Comparison of ENCODE assay signal across 8 cellular contexts in genomic region chr9:35657327-35658143, GRCh38. TPM values are rescaled to one million over a fixed set of nuclear protein-coding genes. Genes with fewer than 3 reads are reported as not detected.
DNase-seq lines count a peak whose midpoint lies in the region; ATAC-seq, FAIRE-seq and TF ChIP-seq lines count a peak whose summit lies in the region.

Gene RMRP, minus strand, starts transcription at chr9:35658019.

- H3K27ac ChIP-seq in A549 = peak within 1 kb of the TSS; percentile 93 to 98
- H3K27ac ChIP-seq in WERI-Rb-1 = peak within 1 kb of the TSS; percentile 98
- H3K27ac ChIP-seq in mammary epithelial cell (ENCODE audit: insufficient read depth, low read depth, low read length) = peak within 1 kb of the TSS; percentile 100
- H3K27ac ChIP-seq in iPS-20b (ENCODE audit: low read length) = peak within 1 kb of the TSS; percentile 93
- peak within 1 kb of the TSS; percentile 83 to 100 (median 99) for H3K27ac ChIP-seq in skin epidermis

- H3K4me1 ChIP-seq in A549 (peaks cover 28% of the 10 kb centered on the region), mammary epithelial cell (ENCODE audit: insufficient read depth, low read length) (peaks cover 26% of the 10 kb centered on the region), iPS-20b (ENCODE audit: insufficient read depth, low read length) (peaks cover 4% of the 10 kb centered on the region; the same call in 1 of the 2 replicates)

- H3K9me3 ChIP-seq in A549 = no peaks in the 10 kb centered on the region
- no peaks in the 10 kb centered on the region for H3K9me3 ChIP-seq in WERI-Rb-1 (ENCODE audit: severe bottlenecking)
- no peaks in the 10 kb centered on the region for H3K9me3 ChIP-seq in mammary epithelial cell (replicated peaks; ENCODE audit: insufficient read depth, low read length)
- no peaks in the 10 kb centered on the region for H3K9me3 ChIP-seq in iPS-20b (ENCODE audit: insufficient read depth, low read depth, low read length)

- no peaks in the 10 kb centered on the region for H4K20me1 ChIP-seq in mammary epithelial cell (ENCODE audit: insufficient read depth, low read length)

- peaks cover 24% of the 10 kb centered on the region for H3K79me2 ChIP-seq in mammary epithelial cell (ENCODE audit: insufficient read depth, low read length)

- 1% methylated on average over 52 of the region's 52 CpGs for WGBS in A549 (ENCODE audit: missing lambda C conversion rate)
- WGBS in mammary epithelial cell (ENCODE audit: low coverage, missing lambda C conversion rate) = 1% methylated on average over 46 of the region's 52 CpGs

- FAIRE-seq in A549 (lab: Jason Lieb, UNC) = peak; percentile 74

- no peak for TF ChIP-seq CTCF in A549 (IDR thresholded peaks at IDR 0.05)
- 0 out of 2 replicates have a peak, but pooled peaks have one; percentile 26 for TF ChIP-seq CTCF in WERI-Rb-1 (IDR thresholded peaks at IDR 0.05; ENCODE audit: low read depth, low read length)
- TF ChIP-seq CTCF in mammary epithelial cell (conservative IDR thresholded peaks at IDR 0.05 in 1 of 2, IDR thresholded peaks at IDR 0.05 in 1 of 2; ENCODE audit: extremely low read depth in 1 of 2, insufficient read depth in 1 of 2, low read depth in 1 of 2, low read length in 2 of 2) = peak; percentile 2 to 25

- dilution Hi-C loops in mammary epithelial cell (cut with HindIII; ENCODE audit: low sequenced_read_pairs) = no loop called here

- H3K9ac ChIP-seq in mammary epithelial cell (ENCODE audit: insufficient read depth, low read length) = peak within 1 kb of the TSS; percentile 94
- peak within 1 kb of the TSS; percentile 87 for H3K9ac ChIP-seq in iPS-20b (ENCODE audit: low read depth, low read length)

- H2AFZ ChIP-seq in mammary epithelial cell (ENCODE audit: low read depth, low read length) = peak within 1 kb of the TSS; percentile 97

- in situ Hi-C loops in mammary epithelial cell (cut with MboI; ENCODE audit: low sequenced_read_pairs in 2 of 2) = loop anchor here in 1 of 2 donors (5.0 kb wide), 1 partner anchor 70 kb away; no protein-coding TSS in a partner anchor

- intact Hi-C loops in mammary epithelial cell (cut with micrococcal nuclease) = loop anchor here (1.0 to 2.0 kb wide), 4 partner anchors 11 to 72 kb away; no protein-coding TSS in a partner anchor

- peak; percentile 98 to 100 for DNase-seq in A549 (ENCODE audit: low read depth in 1 of 2, low spot score in 1 of 2)
- peak; percentile 95 for DNase-seq in NCI-H2196 treated with DMSO at 0.1 percent for 48 hours (lab: John Stamatoyannopoulos, UW; ENCODE audit: unreplicated experiment)
- DNase-seq in WERI-Rb-1 = peak; percentile 99
- DNase-seq in mammary epithelial cell = peak; percentile 99

- H3K4me2 ChIP-seq in A549 (peak within 1 kb of the TSS; percentile 83), mammary epithelial cell (ENCODE audit: insufficient read depth, low read depth, low read length) (peak within 1 kb of the TSS; percentile 84)

- no TSS peak for BruUV-seq in mammary epithelial cell (replicated peaks; lab: Mats Ljungman, UMichigan)

- POLR2A ChIA-PET in A549 (lab: Yijun Ruan, JAX) = interaction anchor here (0.5 to 3.1 kb wide), 13 partner anchors 10 to 578 kb away, joined by 3 to 38 read pairs (median 5); partner anchors contain the start of genes CREB3, FANCG, GBA2 and RGP1

- no peak for TF ChIP-seq POLR2A in A549 (IDR thresholded peaks at IDR 0.05; ENCODE audit: low read length)

- ATAC-seq in A549 (peak; percentile 89 to 95), GM18867 (IDR thresholded peaks at IDR 0.05; ENCODE audit: unreplicated experiment) (peak; percentile 80), HG03135 (IDR thresholded peaks at IDR 0.05; ENCODE audit: unreplicated experiment) (peak; percentile 83)

- no peaks in the 10 kb centered on the region for H3K27me3 ChIP-seq in WERI-Rb-1 (ENCODE audit: insufficient read depth, low read depth, severe bottlenecking)
- no peaks in the 10 kb centered on the region for H3K27me3 ChIP-seq in mammary epithelial cell (ENCODE audit: insufficient read depth, low read length)
- H3K27me3 ChIP-seq in iPS-20b (ENCODE audit: insufficient read depth, low read length) = peaks cover 13% of the 10 kb centered on the region

- CTCF ChIA-PET in A549 (lab: Yijun Ruan, JAX) (interaction anchor here (0.6 to 21.5 kb wide), 21 partner anchors 10 to 288 kb away, joined by 3 to 498 read pairs (median 5); partner anchors contain the start of genes CA9, CREB3, MSMP and SPAG8), mammary epithelial cell (lab: Charles Lee; ENCODE audit: low non-redundant PET) (interaction anchor here (0.7 kb wide), 1 partner anchor 31 kb away, joined by 7 read pairs; no protein-coding TSS in a partner anchor)

- H3K36me3 ChIP-seq in WERI-Rb-1 = peaks cover 29% of the 10 kb centered on the region
- peaks cover 12% of the 10 kb centered on the region for H3K36me3 ChIP-seq in mammary epithelial cell (ENCODE audit: insufficient read depth, low read length)
- peaks cover 26% of the 10 kb centered on the region for H3K36me3 ChIP-seq in iPS-20b (ENCODE audit: insufficient read depth, low read depth, low read length)

- peak in 1 of 2 experiments; percentile 34; a peak in 4 of 5 replicates for TF ChIP-seq RAD21 in A549 (conservative IDR thresholded peaks at IDR 0.05 in 1 of 2, IDR thresholded peaks at IDR 0.05 in 1 of 2)

- no peak for TF ChIP-seq EP300 in A549 (IDR thresholded peaks at IDR 0.05)

- H3K4me3 ChIP-seq in A549 (peak within 1 kb of the TSS; percentile 68), WERI-Rb-1 (ENCODE audit: low read depth, low read length) (peak within 1 kb of the TSS; percentile 80), mammary epithelial cell (replicated peaks in 1 of 3; ENCODE audit: insufficient read depth in 1 of 3, low read depth in 2 of 3, low read length in 3 of 3) (peak within 1 kb of the TSS; percentile 88 to 95 (median 94)), iPS-20b (ENCODE audit: low read length) (peak within 1 kb of the TSS; percentile 89), skin epidermis (peak within 1 kb of the TSS; percentile 65 to 97 (median 94))

TF ChIP-seq in A549, 52 proteins besides CTCF, POLR2A, EP300 and RAD21 (continues in another document):
- TF ChIP-seq, protein P1, sequence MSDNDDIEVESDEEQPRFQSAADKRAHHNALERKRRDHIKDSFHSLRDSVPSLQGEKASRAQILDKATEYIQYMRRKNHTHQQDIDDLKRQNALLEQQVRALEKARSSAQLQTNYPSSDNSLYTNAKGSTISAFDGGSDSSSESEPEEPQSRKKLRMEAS (IDR thresholded peaks at IDR 0.05) = peak; percentile 99
- peak; percentile 42 for TF ChIP-seq SMC3 (IDR thresholded peaks at IDR 0.05)
- peak in 1 of 2 experiments; percentile 32; a peak in 1 of 5 replicates for TF ChIP-seq JUN (IDR thresholded peaks at IDR 0.05)
- TF ChIP-seq RNF2 (IDR thresholded peaks at IDR 0.05; ENCODE audit: borderline replicate concordance, low read depth) = 0 out of 2 replicates have a peak, but pooled peaks have one; percentile 43
- TF ChIP-seq MYC (IDR thresholded peaks at IDR 0.05; ENCODE audit: borderline replicate concordance, low read length) = peak; percentile 98
- TF ChIP-seq, protein P2, sequence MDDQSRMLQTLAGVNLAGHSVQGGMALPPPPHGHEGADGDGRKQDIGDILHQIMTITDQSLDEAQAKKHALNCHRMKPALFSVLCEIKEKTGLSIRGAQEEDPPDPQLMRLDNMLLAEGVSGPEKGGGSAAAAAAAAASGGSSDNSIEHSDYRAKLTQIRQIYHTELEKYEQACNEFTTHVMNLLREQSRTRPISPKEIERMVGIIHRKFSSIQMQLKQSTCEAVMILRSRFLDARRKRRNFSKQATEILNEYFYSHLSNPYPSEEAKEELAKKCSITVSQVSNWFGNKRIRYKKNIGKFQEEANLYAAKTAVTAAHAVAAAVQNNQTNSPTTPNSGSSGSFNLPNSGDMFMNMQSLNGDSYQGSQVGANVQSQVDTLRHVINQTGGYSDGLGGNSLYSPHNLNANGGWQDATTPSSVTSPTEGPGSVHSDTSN (IDR thresholded peaks at IDR 0.05) = peak; percentile 63; the same call in 1 of the 2 replicates
- peak; percentile 95 for TF ChIP-seq NPAS2 (CRISPR knock-in tag; IDR thresholded peaks at IDR 0.05; ENCODE audit: borderline replicate concordance)
- TF ChIP-seq, protein P3, sequence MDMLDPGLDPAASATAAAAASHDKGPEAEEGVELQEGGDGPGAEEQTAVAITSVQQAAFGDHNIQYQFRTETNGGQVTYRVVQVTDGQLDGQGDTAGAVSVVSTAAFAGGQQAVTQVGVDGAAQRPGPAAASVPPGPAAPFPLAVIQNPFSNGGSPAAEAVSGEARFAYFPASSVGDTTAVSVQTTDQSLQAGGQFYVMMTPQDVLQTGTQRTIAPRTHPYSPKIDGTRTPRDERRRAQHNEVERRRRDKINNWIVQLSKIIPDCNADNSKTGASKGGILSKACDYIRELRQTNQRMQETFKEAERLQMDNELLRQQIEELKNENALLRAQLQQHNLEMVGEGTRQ (IDR thresholded peaks at IDR 0.05) = peak; percentile 75
- TF ChIP-seq JUNB (IDR thresholded peaks at IDR 0.05) = no peak
- no peak for TF ChIP-seq ZFP36 (IDR thresholded peaks at IDR 0.05; ENCODE audit: borderline replicate concordance, partially characterized antibody)
- TF ChIP-seq NFE2L2 (conservative IDR thresholded peaks at IDR 0.05; ENCODE audit: low read length) = no peak
- TF ChIP-seq GATA3 (IDR thresholded peaks at IDR 0.05; ENCODE audit: borderline replicate concordance) = peak; percentile 24; the same call in 1 of the 2 replicates
- TF ChIP-seq TFCP2L1 (CRISPR knock-in tag; IDR thresholded peaks at IDR 0.05) = no peak; the same call in 1 of the 2 replicates
- peak; percentile 87 for TF ChIP-seq SREBF2 (IDR thresholded peaks at IDR 0.05)
- peak; percentile 96 for TF ChIP-seq E2F6 (IDR thresholded peaks at IDR 0.05; ENCODE audit: borderline replicate concordance, low read depth)
- TF ChIP-seq FOSB (CRISPR knock-in tag; IDR thresholded peaks at IDR 0.05) = no peak
- no peak for TF ChIP-seq FOSL2 (IDR thresholded peaks at IDR 0.05)
- peak; percentile 64 for TF ChIP-seq FOSL2 (CRISPR knock-in tag; IDR thresholded peaks at IDR 0.05)

RNA-seq across cellular contexts. Expression of gene RMRP, which starts in this region (rescaled TPM):
- polyA plus RNA-seq in A549 (2011; rRNA removed) (80.2 and 257 TPM in 2 replicates), A549 (2017; fragmentation: RNase III; extraction: RNeasy Plus Mini Kit Qiagen cat#74134 plus additional on column Dnase treatment) (14.7 TPM in 1 of 3 replicates, not detected in the others), mammary epithelial cell (37.3 TPM)
- 70.8 and 88.5 TPM in 2 replicates for polyA plus RNA-seq in A549 (2012; cell fraction: cytosol; rRNA removed)
- 313 TPM in 1 of 2 replicates, not detected in the other for polyA plus RNA-seq in A549 (2012; cell fraction: nucleus; rRNA removed)
- polyA minus RNA-seq in A549 (2011; rRNA and poly(A)+ RNA removed) = 13,550 and 18,381 TPM in 2 replicates
- over 10,000 TPM; 16,267 to 114,057 TPM for total RNA-seq in mammary epithelial cell
- polyA minus RNA-seq in mammary epithelial cell = 5,045 TPM

Comparison
In these comparisons a context has a peak if more than half of its experiments do, and no peak if none do; other contexts are left out.
1. Peak in every context shown above with its lines: DNase-seq, ATAC-seq, H3K4me3 ChIP-seq and H3K27ac ChIP-seq.